11 cellular contexts compared by ENCODE assay signal in genomic region chr14:73467377-73467776, GRCh38. TPM values are rescaled to one million over a fixed set of nuclear protein-coding genes. Genes with fewer than 3 reads are reported as not detected.
A peak's percentile ranks its signal among the peaks of the same experiment; 100 is the strongest.
DNase-seq lines count a peak whose midpoint lies in the region; ATAC-seq, FAIRE-seq and TF ChIP-seq lines count a peak whose summit lies in the region.
"Had no signal": no experiment of that assay in that cellular context is flagged by ENCODE, and none has a peak within 500 bp of the region (broad histone marks: within the 10 kb centered on the region; RNA-seq: fewer than 3 reads in every experiment).

No MANE protein-coding gene starts in this region.

- H3K4me3 ChIP-seq in H7 (ENCODE audit: insufficient read depth, low read depth, low read length) = no peak overlapping the region
- H3K4me3 ChIP-seq: transverse colon had no signal

- no peaks in the 10 kb centered on the region for H3K36me3 ChIP-seq in H7 (replicated peaks; ENCODE audit: control insufficient read depth, insufficient read depth, low read length)
- H3K36me3 ChIP-seq: transverse colon had no signal

- H3K27ac Mint-ChIP-seq in activated CD8-positive, alpha-beta T cell treated with anti-CD3 and anti-CD28 coated beads for 36 hours = peak overlapping the region; percentile 91
- no peak overlapping the region for H3K27ac Mint-ChIP-seq in activated CD8-positive, alpha-beta T cell treated with anti-CD3 and anti-CD28 coated beads, Interleukin-2, amount 10 ng/mL, durations not matched to agents 7 days and 5 days

- no peak for TF ChIP-seq POLR2A in GM12891 (IDR thresholded peaks at IDR 0.05; ENCODE audit: low read depth, low read length)

- peak overlapping the region; percentile 56 for H3K4me3 Mint-ChIP-seq in activated CD8-positive, alpha-beta T cell treated with anti-CD3 and anti-CD28 coated beads for 36 hours
- no peak overlapping the region for H3K4me3 Mint-ChIP-seq in activated CD8-positive, alpha-beta T cell treated with anti-CD3 and anti-CD28 coated beads, Interleukin-2, amount 10 ng/mL, durations not matched to agents 7 days and 5 days

- H3K27me3 Mint-ChIP-seq in activated CD8-positive, alpha-beta T cell treated with anti-CD3 and anti-CD28 coated beads for 36 hours = no peaks in the 10 kb centered on the region
- H3K27me3 Mint-ChIP-seq in activated CD8-positive, alpha-beta T cell treated with anti-CD3 and anti-CD28 coated beads, Interleukin-2, amount 10 ng/mL, durations not matched to agents 7 days and 5 days (ENCODE audit: low read depth) = no peaks in the 10 kb centered on the region

- CTCF ChIA-PET in activated CD8-positive, alpha-beta T cell treated with anti-CD3 and anti-CD28 coated beads for 36 hours (lab: Charles Lee) = interaction anchor here (0.7 to 6.7 kb wide), 8 partner anchors 8 to 563 kb away, joined by 3 to 92 read pairs (median 4); partner anchors contain the start of gene NUMB
- CTCF ChIA-PET in activated CD8-positive, alpha-beta T cell treated with anti-CD3 and anti-CD28 coated beads, Interleukin-2, amount 10 ng/mL, durations not matched to agents 7 days and 5 days (lab: Charles Lee) = interaction anchor here (0.7 to 6.7 kb wide), 5 partner anchors 8 to 295 kb away, joined by 3 to 124 read pairs (median 16); partner anchors contain the start of gene NUMB

- no peaks in the 10 kb centered on the region for H3K27me3 ChIP-seq in H7 (ENCODE audit: control insufficient read depth, insufficient read depth, low read length)
- H3K27me3 ChIP-seq: transverse colon had no signal

- POLR2A ChIA-PET in activated CD8-positive, alpha-beta T cell treated with anti-CD3 and anti-CD28 coated beads for 36 hours (lab: Charles Lee) = interaction anchor here (1.1 to 4.9 kb wide), 3 partner anchors 9 to 410 kb away, joined by 3 to 28 read pairs (median 3); partner anchors contain the start of genes NUMB and RBM25
- POLR2A ChIA-PET in activated CD8-positive, alpha-beta T cell treated with anti-CD3 and anti-CD28 coated beads, Interleukin-2, amount 10 ng/mL, durations not matched to agents 7 days and 5 days (lab: Charles Lee) = interaction anchor here (0.7 to 0.8 kb wide), 3 partner anchors 9 to 990 kb away, joined by 4 read pairs; partner anchors contain the start of gene NUMB

- TF ChIP-seq CTCF in activated CD8-positive, alpha-beta T cell treated with anti-CD3 and anti-CD28 coated beads for 36 hours (IDR thresholded peaks at IDR 0.05) = no peak

- peak; percentile 59 for ATAC-seq in activated CD8-positive, alpha-beta T cell treated with anti-CD3 and anti-CD28 coated beads for 36 hours
- no peak for ATAC-seq in activated CD8-positive, alpha-beta T cell treated with anti-CD3 and anti-CD28 coated beads, Interleukin-2, amount 10 ng/mL, durations not matched to agents 7 days and 5 days

- peaks cover 52% of the 10 kb centered on the region for H3K4me1 Mint-ChIP-seq in activated CD8-positive, alpha-beta T cell treated with anti-CD3 and anti-CD28 coated beads for 36 hours (ENCODE audit: low read depth)
- peaks cover 41% of the 10 kb centered on the region for H3K4me1 Mint-ChIP-seq in activated CD8-positive, alpha-beta T cell treated with anti-CD3 and anti-CD28 coated beads, Interleukin-2, amount 10 ng/mL, durations not matched to agents 7 days and 5 days (ENCODE audit: low read depth)

- intact Hi-C loops in activated CD8-positive, alpha-beta T cell treated with anti-CD3 and anti-CD28 coated beads for 36 hours (cut with micrococcal nuclease) = loop anchor here (5.0 kb wide), 1 partner anchor 170 kb away; no protein-coding TSS in a partner anchor

- no peaks in the 10 kb centered on the region for H3K36me3 Mint-ChIP-seq in activated CD8-positive, alpha-beta T cell treated with anti-CD3 and anti-CD28 coated beads for 36 hours (ENCODE audit: low read depth)
- H3K36me3 Mint-ChIP-seq in activated CD8-positive, alpha-beta T cell treated with anti-CD3 and anti-CD28 coated beads, Interleukin-2, amount 10 ng/mL, durations not matched to agents 7 days and 5 days (ENCODE audit: low read depth) = no peaks in the 10 kb centered on the region

- no peaks in the 10 kb centered on the region for H3K9me3 Mint-ChIP-seq in activated CD8-positive, alpha-beta T cell treated with anti-CD3 and anti-CD28 coated beads for 36 hours
- H3K9me3 Mint-ChIP-seq in activated CD8-positive, alpha-beta T cell treated with anti-CD3 and anti-CD28 coated beads, Interleukin-2, amount 10 ng/mL, durations not matched to agents 7 days and 5 days (ENCODE audit: insufficient read depth) = no peaks in the 10 kb centered on the region

- DNase-seq in activated CD8-positive, alpha-beta T cell treated with anti-CD3 and anti-CD28 coated beads for 36 hours = peak; percentile 89
- DNase-seq in activated CD8-positive, alpha-beta T cell treated with anti-CD3 and anti-CD28 coated beads, Interleukin-2, amount 10 ng/mL, durations not matched to agents 7 days and 5 days = no peak
- DNase-seq in activated T-cell treated with anti-CD3 and anti-CD28 coated beads for 4 hours = peak; percentile 57
- peak; percentile 63 for DNase-seq in islet precursor cell
- peak; percentile 89 for DNase-seq in stimulated activated CD8-positive, alpha-beta memory T cell treated with anti-CD3 and anti-CD28 coated beads, Interleukin-4, amount 100 ng/mL, for 48 hours
- DNase-seq in H7 = no peak
- no peak for DNase-seq in NCI-H2171 (lab: John Stamatoyannopoulos, UW)
- no peak for DNase-seq in GM12891 (ENCODE audit: insufficient read length, low spot score)
- DNase-seq: OCI-M1, transverse colon had no signal

- no peak for FAIRE-seq in GM12891 (lab: Jason Lieb, UNC)
- FAIRE-seq: A204.1 had no signal

TF ChIP-seq in GM12891, 5 proteins besides CTCF, POLR2A, EP300 and RAD21:
- TF ChIP-seq SPI1 (IDR thresholded peaks at IDR 0.05; ENCODE audit: low read depth, low read length) (no peak), PAX5 (IDR thresholded peaks at IDR 0.05; ENCODE audit: insufficient read depth, low read length, severe bottlenecking) (no peak)

RNA-seq across cellular contexts. Expression of gene NUMB, which starts 9.0 kb away (rescaled TPM):
- 10 to 100 TPM; 31.8 to 33.0 TPM for total RNA-seq in activated CD8-positive, alpha-beta T cell treated with anti-CD3 and anti-CD28 coated beads for 36 hours
- total RNA-seq in activated CD8-positive, alpha-beta T cell treated with anti-CD3 and anti-CD28 coated beads, Interleukin-2, amount 10 ng/mL, durations not matched to agents 7 days and 5 days = 10 to 100 TPM; 37.7 to 40.2 TPM
- 15.3 and 18.1 TPM in 2 replicates for total RNA-seq in H7 (2014; rRNA removed; shearing (Covaris generic))
- 25.7 TPM for polyA plus RNA-seq in GM12891 (2012; ENCODE audit: low read depth, missing spikeins)

RNA-seq across cellular contexts. Expression of gene RIOX1, which starts 23.4 kb away (rescaled TPM):
- total RNA-seq in activated CD8-positive, alpha-beta T cell treated with anti-CD3 and anti-CD28 coated beads for 36 hours = 10 to 100 TPM; 14.2 to 15.2 TPM
- total RNA-seq in activated CD8-positive, alpha-beta T cell treated with anti-CD3 and anti-CD28 coated beads, Interleukin-2, amount 10 ng/mL, durations not matched to agents 7 days and 5 days = 10 to 100 TPM; 22.2 to 22.8 TPM
- 19.4 and 23.5 TPM in 2 replicates for total RNA-seq in H7 (2014; rRNA removed; shearing (Covaris generic))
- 14.3 TPM for polyA plus RNA-seq in GM12891 (2012; ENCODE audit: low read depth, missing spikeins)

Comparison
In these comparisons a context has a peak if more than half of its experiments do, and no peak if none do; other contexts are left out.
1. DNase-seq: peak in activated CD8-positive, alpha-beta T cell treated with anti-CD3 and anti-CD28 coated beads for 36 hours (single experiment), activated T-cell treated with anti-CD3 and anti-CD28 coated beads for 4 hours (single experiment), islet precursor cell (single experiment) and stimulated activated CD8-positive, alpha-beta memory T cell treated with anti-CD3 and anti-CD28 coated beads, Interleukin-4, amount 100 ng/mL, for 48 hours (single experiment); none in activated CD8-positive, alpha-beta T cell treated with anti-CD3 and anti-CD28 coated beads, Interleukin-2, amount 10 ng/mL, durations not matched to agents 7 days and 5 days (single experiment), H7 (single experiment), NCI-H2171 (single experiment) and GM12891 (single experiment).